21 cellular contexts compared by ENCODE assay signal in genomic region chr7:42685911-42686310, GRCh38.
"Had no signal": no experiment of that assay in that cellular context is flagged by ENCODE, and none has a peak within 500 bp of the region (broad histone marks: within the 10 kb centered on the region; RNA-seq: fewer than 3 reads in every experiment).

No MANE protein-coding gene starts in this region.

- H3K36me3 ChIP-seq: vagina had no signal

- DNase-seq: activated CD4-positive, alpha-beta T cell treated with anti-CD3 and anti-CD28 coated beads for 1 hour; activated CD8-positive, alpha-beta memory T cell treated with anti-CD3 and anti-CD28 coated beads for 24 hours; activated CD8-positive, alpha-beta memory T cell treated with anti-CD3 and anti-CD28 coated beads, Interleukin-2, amount 50 U/mL, for 4 hours; activated naive CD4-positive, alpha-beta T cell treated with Interleukin-2 at 50 U/mL for 16 hours; activated naive CD8-positive, alpha-beta T cell treated with anti-CD3 and anti-CD28 coated beads for 36 hours; activated T-cell treated with anti-CD3 and anti-CD28 coated beads, Interleukin-2, amount 50 U/mL, for 24 hours; central memory CD4-positive, alpha-beta T cell; dermis blood vessel endothelial cell; effector memory CD4-positive, alpha-beta T cell; glutamatergic neuron; left ventricle myocardium superior; mammary epithelial cell; stimulated activated CD4-positive, alpha-beta T cell treated with anti-CD3 and anti-CD28 coated beads, Interleukin-15, amount 100 ng/mL, for 24 hours; stimulated activated naive B cell treated with anti-CD40 and anti-IgM and Interleukin-4, amounts not matched to agents 10 μg/mL and 1 μg/mL and 100 μg/mL, for 72 hours had no signal

- H3K27ac ChIP-seq: hepatocyte, vagina, VCaP had no signal

- H3K9me3 Mint-ChIP-seq: activated naive CD8-positive, alpha-beta T cell treated with anti-CD3 and anti-CD28 coated beads for 36 hours; activated T-cell treated with anti-CD3 and anti-CD28 coated beads, Interleukin-2, amount 50 U/mL, for 24 hours; activated T-helper 2 cell treated with anti-CD3 and anti-CD28 coated beads, Interferon-gamma antibody, Interleukin-2, Interleukin-4, amounts not matched to agents 10 μg/mL and 5 μg/mL and 100 μg/mL, durations not matched to agents 14 hours and 24 hours and 36 hours; stimulated activated naive B cell treated with anti-CD40 and anti-IgM and Interleukin-4, amounts not matched to agents 10 μg/mL and 1 μg/mL and 100 μg/mL, for 72 hours had no signal

- H3K4me1 Mint-ChIP-seq: activated naive CD8-positive, alpha-beta T cell treated with anti-CD3 and anti-CD28 coated beads for 36 hours; stimulated activated naive B cell treated with anti-CD40 and anti-IgM and Interleukin-4, amounts not matched to agents 10 μg/mL and 1 μg/mL and 100 μg/mL, for 72 hours had no signal

- H3K4me3 Mint-ChIP-seq: activated naive CD8-positive, alpha-beta T cell treated with anti-CD3 and anti-CD28 coated beads for 36 hours; activated T-cell treated with anti-CD3 and anti-CD28 coated beads, Interleukin-2, amount 50 U/mL, for 24 hours; stimulated activated naive B cell treated with anti-CD40 and anti-IgM and Interleukin-4, amounts not matched to agents 10 μg/mL and 1 μg/mL and 100 μg/mL, for 72 hours had no signal

- ATAC-seq: esophagus mucosa; left ventricle myocardium superior; sciatic nerve; stimulated activated naive B cell treated with anti-CD40 and anti-IgM and Interleukin-4, amounts not matched to agents 10 μg/mL and 1 μg/mL and 100 μg/mL, for 72 hours had no signal

- H3K36me3 Mint-ChIP-seq: activated naive CD8-positive, alpha-beta T cell treated with anti-CD3 and anti-CD28 coated beads for 36 hours; stimulated activated naive B cell treated with anti-CD40 and anti-IgM and Interleukin-4, amounts not matched to agents 10 μg/mL and 1 μg/mL and 100 μg/mL, for 72 hours had no signal

- H3K4me1 ChIP-seq: vagina had no signal

- H3K9me3 ChIP-seq: vagina had no signal

- H3K27ac Mint-ChIP-seq: activated naive CD8-positive, alpha-beta T cell treated with anti-CD3 and anti-CD28 coated beads for 36 hours; activated T-cell treated with anti-CD3 and anti-CD28 coated beads, Interleukin-2, amount 50 U/mL, for 24 hours; activated T-helper 2 cell treated with anti-CD3 and anti-CD28 coated beads, Interferon-gamma antibody, Interleukin-2, Interleukin-4, amounts not matched to agents 10 μg/mL and 5 μg/mL and 100 μg/mL, durations not matched to agents 14 hours and 24 hours and 36 hours; stimulated activated naive B cell treated with anti-CD40 and anti-IgM and Interleukin-4, amounts not matched to agents 10 μg/mL and 1 μg/mL and 100 μg/mL, for 72 hours had no signal

- H3K4me3 ChIP-seq: hepatocyte, smooth muscle cell, vagina had no signal

- H3K27me3 ChIP-seq: vagina had no signal
